8 cellular contexts compared by ENCODE assay signal in genomic region chr22:31662668-31663037, GRCh38. TPM values are rescaled to one million over a fixed set of nuclear protein-coding genes. Genes with fewer than 3 reads are reported as not detected.
DNase-seq lines count a peak whose midpoint lies in the region; ATAC-seq, FAIRE-seq and TF ChIP-seq lines count a peak whose summit lies in the region.

No MANE protein-coding gene starts in this region.

- BruUV-seq in mammary epithelial cell (replicated peaks; lab: Mats Ljungman, UMichigan), result TSS peak; percentile 5

- no peaks in the 10 kb centered on the region for H4K20me1 ChIP-seq in mammary epithelial cell (ENCODE audit: insufficient read depth, low read length)

- H3K9me3 ChIP-seq in right atrium auricular region (no peaks in the 10 kb centered on the region), mammary epithelial cell (replicated peaks; ENCODE audit: insufficient read depth, low read length) (no peaks in the 10 kb centered on the region), mucosa of descending colon (no peaks in the 10 kb centered on the region), uterus (no peaks in the 10 kb centered on the region)

- H3K27me3 ChIP-seq in right atrium auricular region (no peaks in the 10 kb centered on the region), mammary epithelial cell (ENCODE audit: insufficient read depth, low read length) (no peaks in the 10 kb centered on the region), uterus (no peaks in the 10 kb centered on the region)

- FAIRE-seq in GM12892 (lab: Jason Lieb, UNC), result no peak

- H3K27ac ChIP-seq in right atrium auricular region (peak overlapping the region; percentile 32 to 65), mammary epithelial cell (ENCODE audit: insufficient read depth, low read depth, low read length) (peak overlapping the region; percentile 100), uterus (peak overlapping the region in 1 of 2 donors; percentile 75)

- H3K36me3 ChIP-seq in right atrium auricular region (no peaks in the 10 kb centered on the region), mammary epithelial cell (ENCODE audit: insufficient read depth, low read length) (peaks cover 5% of the 10 kb centered on the region), mucosa of descending colon (ENCODE audit: low read depth) (no peaks in the 10 kb centered on the region), uterus (no peaks in the 10 kb centered on the region)

- TF ChIP-seq POLR2A in uterus (IDR thresholded peaks at IDR 0.05) (no peak), GM12892 (IDR thresholded peaks at IDR 0.05; ENCODE audit: low read depth, low read length) (no peak)

- H2AFZ ChIP-seq in mammary epithelial cell (ENCODE audit: low read depth, low read length), result peak overlapping the region; percentile 86

- peak overlapping the region; percentile 100 for H3K9ac ChIP-seq in mammary epithelial cell (ENCODE audit: insufficient read depth, low read length)

- intact Hi-C loops in Right ventricle myocardium superior (cut with DNase I) (loop anchor here (10.0 kb wide), 1 partner anchor 92 kb away; the partner anchor contains the start of genes DEPDC5 and PRR14L), mammary epithelial cell (cut with micrococcal nuclease) (loop anchor here (1.0 kb wide), 4 partner anchors 16 to 285 kb away; no protein-coding TSS in a partner anchor), mucosa of descending colon (cut with DNase I, micrococcal nuclease) (no loop called here), uterus (cut with DNase I; ENCODE audit: low total_unique reads) (no loop called here)

- peaks cover 43% of the 10 kb centered on the region for H3K79me2 ChIP-seq in mammary epithelial cell (ENCODE audit: insufficient read depth, low read length)

- H3K4me3 ChIP-seq in right atrium auricular region (peak overlapping the region; percentile 74 to 80), mammary epithelial cell (replicated peaks in 1 of 3; ENCODE audit: insufficient read depth in 1 of 3, low read depth in 2 of 3, low read length in 3 of 3) (peak overlapping the region; percentile 65 to 96 (median 88)), mucosa of descending colon (peak overlapping the region; percentile 71), uterus (peak overlapping the region; percentile 89 to 97)

- peaks cover 0 to 20% of the 10 kb centered on the region in 2 donors for H3K4me1 ChIP-seq in right atrium auricular region
- H3K4me1 ChIP-seq in mammary epithelial cell (ENCODE audit: insufficient read depth, low read length), result peaks cover 31% of the 10 kb centered on the region
- H3K4me1 ChIP-seq in mucosa of descending colon (ENCODE audit: low read depth), result peaks cover 16% of the 10 kb centered on the region
- H3K4me1 ChIP-seq in uterus, result no peaks in the 10 kb centered on the region

- H3K4me2 ChIP-seq in mammary epithelial cell (ENCODE audit: insufficient read depth, low read depth, low read length), result peak overlapping the region; percentile 61

- 70% methylated on average over 8 of the region's 8 CpGs for WGBS in mammary epithelial cell (ENCODE audit: low coverage, missing lambda C conversion rate)

- in situ Hi-C loops in mammary epithelial cell (cut with MboI; ENCODE audit: low sequenced_read_pairs in 2 of 2), result loop anchor here (10.0 kb wide), 3 partner anchors 92 to 302 kb away; partner anchors contain the start of genes DEPDC5 (in 1 of the 2) and PRR14L (in 1 of the 2)

- CTCF ChIA-PET in mammary epithelial cell (lab: Charles Lee; ENCODE audit: low non-redundant PET), result interaction anchor here (0.7 to 1.6 kb wide), 2 partner anchors 286 to 308 kb away, joined by 8 to 10 read pairs; no protein-coding TSS in a partner anchor

- no peak for ATAC-seq in Right ventricle myocardium superior (ENCODE audit: poor library complexity)
- ATAC-seq in mucosa of descending colon, result no peak

- TF ChIP-seq CTCF in right atrium auricular region (IDR thresholded peaks at IDR 0.05) (no peak), mammary epithelial cell (conservative IDR thresholded peaks at IDR 0.05 in 1 of 2, IDR thresholded peaks at IDR 0.05 in 1 of 2; ENCODE audit: extremely low read depth in 1 of 2, insufficient read depth in 1 of 2, low read depth in 1 of 2, low read length in 2 of 2) (no peak), mucosa of descending colon (IDR thresholded peaks at IDR 0.05) (no peak), uterus (IDR thresholded peaks at IDR 0.05) (no peak)

- dilution Hi-C loops in mammary epithelial cell (cut with HindIII; ENCODE audit: low sequenced_read_pairs), result no loop called here

- no peak for DNase-seq in right atrium auricular region (ENCODE audit: low spot score)
- no peak for DNase-seq in Right ventricle myocardium superior
- no peak for DNase-seq in mammary epithelial cell
- no peak for DNase-seq in mucosa of descending colon
- DNase-seq in uterus, result no peak
- DNase-seq in NCI-H524 (lab: John Stamatoyannopoulos, UW), result no peak
- no peak for DNase-seq in NCI-H1930 (lab: John Stamatoyannopoulos, UW)
- no peak for DNase-seq in GM12892 (ENCODE audit: insufficient read length)

RNA-seq across cellular contexts. Expression of gene PISD, which starts 0.6 kb away (rescaled TPM):
- total RNA-seq in right atrium auricular region (10 to 100 TPM; 14.8 to 27.3 TPM), Right ventricle myocardium superior (16.6 TPM), mammary epithelial cell (10 to 100 TPM; 53.7 to 67.8 TPM), mucosa of descending colon (10 to 100 TPM; 31.6 to 42.9 (median 38.0) TPM), uterus (100 to 1,000 TPM in 1 of 4 donors, 10 to 100 TPM in 3; 21.8 to 205 (median 42.2) TPM)
- 31.7 TPM for polyA plus RNA-seq in mammary epithelial cell
- 32.4 TPM for polyA minus RNA-seq in mammary epithelial cell
- 30.4 TPM for polyA plus RNA-seq in GM12892 (2012; ENCODE audit: missing spikeins)

Comparison
In these comparisons a context has a peak if more than half of its experiments do, and no peak if none do; other contexts are left out.
1. intact Hi-C loops: an anchor here in Right ventricle myocardium superior (10.0 kb wide) and mammary epithelial cell (1.0 kb wide); none called in mucosa of descending colon and uterus.